Comparison of ENCODE assay signal across 24 cellular contexts in the genomic region with DNA sequence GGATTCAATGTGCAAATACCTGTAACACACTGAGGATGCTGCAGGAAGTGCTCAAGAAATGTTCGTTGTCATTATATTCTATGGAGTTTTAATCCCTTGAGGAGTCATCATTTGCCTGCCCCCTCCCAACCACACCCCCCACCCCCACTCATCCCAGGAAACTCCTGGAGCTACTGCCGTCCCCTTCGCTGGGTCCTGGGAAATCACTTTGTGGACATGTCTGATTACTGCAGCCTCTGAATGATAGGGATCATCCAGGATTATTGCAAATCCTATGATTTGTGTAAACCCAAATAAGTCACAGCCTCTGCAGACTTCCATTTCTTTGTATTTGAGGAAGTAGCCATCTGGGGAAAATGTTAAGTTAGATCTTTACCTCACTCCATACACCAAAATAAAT.
DNase-seq lines count a peak whose midpoint lies in the region; ATAC-seq and TF ChIP-seq lines count a peak whose summit lies in the region.
"Had no signal": no experiment of that assay in that cellular context is flagged by ENCODE, and none has a peak within 500 bp of the region (broad histone marks: within the 10 kb centered on the region; RNA-seq: fewer than 3 reads in every experiment).

No MANE protein-coding gene starts in this region.

- TF ChIP-seq CTCF in upper lobe of left lung (IDR thresholded peaks at IDR 0.05), result no peak
- TF ChIP-seq CTCF in transverse colon (IDR thresholded peaks at IDR 0.05), result no peak

- no peaks in the 10 kb centered on the region for H3K9me3 ChIP-seq in upper lobe of left lung
- no peaks in the 10 kb centered on the region for H3K9me3 ChIP-seq in transverse colon
- H3K9me3 ChIP-seq: A549; BLaER1 treated with 17β-estradiol and CSF1 and Interleukin-3, amounts not matched to agents 10 nM and 100 nM; Caco-2 had no signal

- no peak overlapping the region for H3K4me3 ChIP-seq in upper lobe of left lung
- H3K4me3 ChIP-seq in transverse colon, result no peak overlapping the region
- H3K4me3 ChIP-seq: A549; BLaER1 treated with 17β-estradiol and CSF1 and Interleukin-3, amounts not matched to agents 10 nM and 100 nM; GM12878 had no signal

- H3K27ac Mint-ChIP-seq in activated CD8-positive, alpha-beta memory T cell treated with anti-CD3 and anti-CD28 coated beads, Interleukin-2, amount 10 ng/mL, durations not matched to agents 7 days and 5 days, result no peak overlapping the region
- H3K27ac Mint-ChIP-seq: B cell; CD4-positive, alpha-beta T cell; CD8-positive, alpha-beta T cell had no signal

- H3K36me3 ChIP-seq in upper lobe of left lung, result no peaks in the 10 kb centered on the region
- no peaks in the 10 kb centered on the region for H3K36me3 ChIP-seq in transverse colon
- H3K36me3 ChIP-seq: BLaER1 treated with 17β-estradiol and CSF1 and Interleukin-3, amounts not matched to agents 10 nM and 100 nM had no signal

- peaks cover 55% of the 10 kb centered on the region for H3K27me3 Mint-ChIP-seq in activated CD8-positive, alpha-beta memory T cell treated with anti-CD3 and anti-CD28 coated beads, Interleukin-2, amount 10 ng/mL, durations not matched to agents 7 days and 5 days

- H3K27ac ChIP-seq in upper lobe of left lung, result no peak overlapping the region
- no peak overlapping the region for H3K27ac ChIP-seq in transverse colon
- H3K27ac ChIP-seq: 22Rv1; A549; BLaER1 treated with 17β-estradiol and CSF1 and Interleukin-3, amounts not matched to agents 10 nM and 100 nM; C4-2B had no signal

- H3K9me3 Mint-ChIP-seq in activated CD8-positive, alpha-beta memory T cell treated with anti-CD3 and anti-CD28 coated beads, Interleukin-2, amount 10 ng/mL, durations not matched to agents 7 days and 5 days (ENCODE audit: low read depth), result no peaks in the 10 kb centered on the region
- H3K9me3 Mint-ChIP-seq: CD4-positive, alpha-beta T cell; CD8-positive, alpha-beta T cell had no signal

- H3K36me3 Mint-ChIP-seq in activated CD8-positive, alpha-beta memory T cell treated with anti-CD3 and anti-CD28 coated beads, Interleukin-2, amount 10 ng/mL, durations not matched to agents 7 days and 5 days, result no peaks in the 10 kb centered on the region
- H3K36me3 Mint-ChIP-seq: CD8-positive, alpha-beta T cell had no signal

- H3K4me3 Mint-ChIP-seq in activated CD8-positive, alpha-beta memory T cell treated with anti-CD3 and anti-CD28 coated beads, Interleukin-2, amount 10 ng/mL, durations not matched to agents 7 days and 5 days, result no peak overlapping the region
- H3K4me3 Mint-ChIP-seq: B cell; CD4-positive, alpha-beta T cell; CD8-positive, alpha-beta T cell had no signal

- TF ChIP-seq POLR2A in upper lobe of left lung (IDR thresholded peaks at IDR 0.05), result no peak
- no peak for TF ChIP-seq POLR2A in transverse colon (IDR thresholded peaks at IDR 0.05)

- TF ChIP-seq EP300 in upper lobe of left lung (IDR thresholded peaks at IDR 0.05), result no peak
- TF ChIP-seq EP300 in transverse colon (IDR thresholded peaks at IDR 0.05; ENCODE audit: low read depth), result no peak

- WGBS in upper lobe of left lung, 2 donors, result 69 to 74% methylated on average over 3 of the region's 3 CpGs
- 42 to 58% methylated on average over 2 to 3 of the region's 3 CpGs for WGBS in transverse colon (ENCODE audit: low coverage in 1 of 2), 2 donors

- in situ Hi-C loops in transverse colon (cut with MboI; ENCODE audit: low pct_ligation_motif_present in 1 of 4, low pct_unique_long_range_greater_than_20kb in 1 of 4, low sequenced_read_pairs in 3 of 4), result no loop called here

- DNase-seq in D341Med (ENCODE audit: low spot score), result peak; percentile 57
- DNase-seq in NCI-H82 treated with DMSO at 0.1 percent for 48 hours (lab: John Stamatoyannopoulos, UW; ENCODE audit: unreplicated experiment), result peak; percentile 89
- peak; percentile 32 for DNase-seq in ecto neural progenitor cell (ENCODE audit: low spot score)
- DNase-seq in upper lobe of left lung, result no peak
- no peak for DNase-seq in activated CD8-positive, alpha-beta memory T cell treated with anti-CD3 and anti-CD28 coated beads, Interleukin-2, amount 10 ng/mL, durations not matched to agents 7 days and 5 days
- DNase-seq in transverse colon, result no peak
- DNase-seq: AML-193; Caco-2; Calu3; CD4-positive, alpha-beta T cell; CD8-positive, alpha-beta T cell; DMS 273 treated with DMSO at 0.1 percent for 48 hours; DMS153; DMS53; DMS79; DND-41; EL; GDM1 had no signal

- CTCF ChIA-PET in activated CD8-positive, alpha-beta memory T cell treated with anti-CD3 and anti-CD28 coated beads, Interleukin-2, amount 10 ng/mL, durations not matched to agents 7 days and 5 days (lab: Charles Lee), result no interaction called here

- H3K27me3 ChIP-seq in upper lobe of left lung (no peaks in the 10 kb centered on the region), transverse colon (peaks cover 20% of the 10 kb centered on the region)
- H3K27me3 ChIP-seq: BLaER1 treated with 17β-estradiol and CSF1 and Interleukin-3, amounts not matched to agents 10 nM and 100 nM had no signal

- intact Hi-C loops in transverse colon (cut with DNase I; ENCODE audit: low total_unique reads), result no loop called here

- H3K4me1 ChIP-seq in upper lobe of left lung (no peaks in the 10 kb centered on the region), transverse colon (no peaks in the 10 kb centered on the region)
- H3K4me1 ChIP-seq: A549; BLaER1 treated with 17β-estradiol and CSF1 and Interleukin-3, amounts not matched to agents 10 nM and 100 nM; Caco-2 had no signal

- H3K4me1 Mint-ChIP-seq in activated CD8-positive, alpha-beta memory T cell treated with anti-CD3 and anti-CD28 coated beads, Interleukin-2, amount 10 ng/mL, durations not matched to agents 7 days and 5 days, result no peaks in the 10 kb centered on the region
- H3K4me1 Mint-ChIP-seq: B cell had no signal

- ATAC-seq in upper lobe of left lung (ENCODE audit: low FRiP score in 2 of 2), result no peak
- ATAC-seq in activated CD8-positive, alpha-beta memory T cell treated with anti-CD3 and anti-CD28 coated beads, Interleukin-2, amount 10 ng/mL, durations not matched to agents 7 days and 5 days, result no peak
- ATAC-seq: A549; CD8-positive, alpha-beta T cell; GM12878 had no signal

Comparison
In these comparisons a context has a peak if more than half of its experiments do, and no peak if none do; other contexts are left out.
1. DNase-seq: peak in D341Med (single experiment), NCI-H82 treated with DMSO at 0.1 percent for 48 hours (single experiment) and ecto neural progenitor cell (single experiment); none in upper lobe of left lung (0 of 2), activated CD8-positive, alpha-beta memory T cell treated with anti-CD3 and anti-CD28 coated beads, Interleukin-2, amount 10 ng/mL, durations not matched to agents 7 days and 5 days (single experiment) and transverse colon (single experiment).